ENCODE assay signal across 17 cellular contexts in the genomic region with DNA sequence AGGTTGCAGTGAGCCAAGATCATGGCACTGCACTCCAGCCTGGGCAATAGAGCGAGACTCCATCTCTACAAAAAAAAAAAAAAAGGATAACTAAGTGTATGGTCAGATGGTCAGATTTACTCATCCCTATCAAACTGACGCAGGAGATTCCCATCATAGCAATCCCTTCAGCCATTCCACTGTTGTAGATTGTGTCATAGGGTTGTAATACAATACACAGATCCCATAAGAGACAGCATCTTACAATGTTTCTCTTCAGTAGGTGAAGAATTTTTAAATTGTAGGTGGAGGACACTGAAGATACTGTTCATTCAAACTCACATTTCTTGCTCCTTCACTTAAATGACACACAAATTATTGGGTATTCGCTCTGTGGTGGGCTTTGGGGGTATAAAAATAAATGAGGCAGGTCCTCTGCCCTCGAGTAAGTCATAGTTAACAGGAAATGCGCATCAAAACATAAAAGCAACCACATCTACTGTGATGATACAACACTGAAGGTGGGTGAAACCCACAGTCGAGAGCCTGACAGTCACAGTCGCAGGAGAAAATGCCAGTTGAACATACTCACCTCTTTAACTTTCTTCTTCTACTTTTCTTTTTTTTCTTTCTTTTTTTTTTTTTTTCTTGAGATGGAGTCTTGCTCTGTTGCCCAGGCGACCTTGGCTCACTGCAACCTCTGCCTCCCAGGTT.
DNase-seq lines count a peak whose midpoint lies in the region; ATAC-seq lines count a peak whose summit lies in the region.
"Had no signal": no experiment of that assay in that cellular context is flagged by ENCODE, and none has a peak within 500 bp of the region (broad histone marks: within the 10 kb centered on the region; RNA-seq: fewer than 3 reads in every experiment).

No MANE protein-coding gene starts in this region.

- peaks cover 18% of the 10 kb centered on the region for H3K4me1 Mint-ChIP-seq in T-helper 17 cell
- peaks cover 22% of the 10 kb centered on the region for H3K4me1 Mint-ChIP-seq in activated naive CD8-positive, alpha-beta T cell treated with anti-CD3 and anti-CD28 coated beads for 36 hours

- no peaks in the 10 kb centered on the region for H3K27me3 Mint-ChIP-seq in T-helper 17 cell
- H3K27me3 Mint-ChIP-seq in activated naive CD8-positive, alpha-beta T cell treated with anti-CD3 and anti-CD28 coated beads for 36 hours: no peaks in the 10 kb centered on the region

- no peak overlapping the region for H3K4me3 Mint-ChIP-seq in T-helper 17 cell
- H3K4me3 Mint-ChIP-seq in activated naive CD8-positive, alpha-beta T cell treated with anti-CD3 and anti-CD28 coated beads for 36 hours: no peak overlapping the region

- no peaks in the 10 kb centered on the region for H3K9me3 ChIP-seq in T-helper 17 cell (ENCODE audit: control insufficient read depth, low read length, poor library complexity, severe bottlenecking)

- peaks cover 5% of the 10 kb centered on the region for H3K36me3 Mint-ChIP-seq in T-helper 17 cell (ENCODE audit: low read depth)
- H3K36me3 Mint-ChIP-seq in activated naive CD8-positive, alpha-beta T cell treated with anti-CD3 and anti-CD28 coated beads for 36 hours: no peaks in the 10 kb centered on the region

- ATAC-seq in T-helper 17 cell (peak; percentile 95), GM19397 (IDR thresholded peaks at IDR 0.05; ENCODE audit: unreplicated experiment) (no peak), GM18868 (IDR thresholded peaks at IDR 0.05; ENCODE audit: unreplicated experiment) (no peak)
- ATAC-seq: left lobe of liver had no signal

- no peak for DNase-seq in T-helper 17 cell
- DNase-seq in activated CD8-positive, alpha-beta memory T cell treated with anti-CD3 and anti-CD28 coated beads, Interleukin-2, amount 50 U/mL, for 4 hours: peak; percentile 48
- peak; percentile 20 for DNase-seq in activated naive CD8-positive, alpha-beta T cell treated with anti-CD3 and anti-CD28 coated beads for 36 hours
- DNase-seq in stimulated activated CD4-positive, alpha-beta T cell treated with anti-CD3 and anti-CD28 coated beads, TNF-alpha, amount 100 ng/mL, for 48 hours (ENCODE audit: low read depth in 3 of 3): peak; percentile 2 to 8 (median 3)
- no peak for DNase-seq in head of caudate nucleus
- DNase-seq: AML-193, dermis blood vessel endothelial cell, erythroblast, GF-D8, NCI-H1092 treated with DMSO at 0.1 percent for 48 hours, NCI-H2107, NCI-H526, retina, SHP77 treated with DMSO at 0.1 percent for 48 hours had no signal

- intact Hi-C loops in head of caudate nucleus (cut with DNase I): no loop called here

- peak overlapping the region; percentile 57 for H3K27ac Mint-ChIP-seq in T-helper 17 cell
- H3K27ac Mint-ChIP-seq in activated naive CD8-positive, alpha-beta T cell treated with anti-CD3 and anti-CD28 coated beads for 36 hours: peak overlapping the region; percentile 46

- no peaks in the 10 kb centered on the region for H3K9me3 Mint-ChIP-seq in activated naive CD8-positive, alpha-beta T cell treated with anti-CD3 and anti-CD28 coated beads for 36 hours

Comparison
In these comparisons a context has a peak if more than half of its experiments do, and no peak if none do; other contexts are left out.
1. DNase-seq: peak in activated CD8-positive, alpha-beta memory T cell treated with anti-CD3 and anti-CD28 coated beads, Interleukin-2, amount 50 U/mL, for 4 hours (single experiment), activated naive CD8-positive, alpha-beta T cell treated with anti-CD3 and anti-CD28 coated beads for 36 hours (single experiment) and stimulated activated CD4-positive, alpha-beta T cell treated with anti-CD3 and anti-CD28 coated beads, TNF-alpha, amount 100 ng/mL, for 48 hours (3 of 3); none in T-helper 17 cell (0 of 3) and head of caudate nucleus (0 of 42).